ENCODE assay signal across 1 cellular context in the genomic region with DNA sequence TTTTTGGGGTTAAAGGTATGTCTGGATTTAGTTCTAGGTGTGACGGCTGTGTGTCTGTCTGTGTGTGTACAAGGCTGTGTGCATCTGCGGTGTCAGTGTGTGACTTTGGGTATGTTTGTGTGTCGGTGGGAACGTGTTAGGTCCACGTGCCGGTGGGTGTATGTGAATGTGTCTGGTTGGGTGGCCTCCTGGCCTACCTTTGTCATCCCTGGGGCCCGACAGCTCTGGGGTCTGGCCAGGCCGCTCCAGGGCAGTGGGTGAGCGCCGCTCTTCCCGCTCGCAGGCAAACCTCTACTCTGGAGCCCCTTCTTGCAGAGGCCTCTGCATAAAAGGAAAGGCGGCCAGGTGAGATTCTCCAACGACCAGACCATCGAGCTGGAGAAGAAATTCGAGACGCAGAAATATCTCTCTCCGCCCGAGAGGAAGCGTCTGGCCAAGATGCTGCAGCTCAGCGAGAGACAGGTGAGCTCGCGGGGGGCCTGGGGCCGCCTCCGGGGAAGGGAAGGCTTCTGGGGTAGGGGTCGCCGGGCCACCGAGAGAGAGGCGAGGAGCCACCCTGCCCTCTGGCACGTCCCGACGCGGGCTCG.
TF ChIP-seq lines count a peak whose summit lies in the region.

No MANE protein-coding gene starts in this region.

TF ChIP-seq in HepG2, 621 proteins besides CTCF, POLR2A, EP300 and RAD21 (continued from another document and continues in another):
- no peak; the same call in none of the 2 replicates for TF ChIP-seq ARNTL (CRISPR knock-in tag; IDR thresholded peaks at IDR 0.05)
- TF ChIP-seq ZNF597 (CRISPR knock-in tag; IDR thresholded peaks at IDR 0.05) = no peak
- no peak for TF ChIP-seq ZNF124 (CRISPR knock-in tag; IDR thresholded peaks at IDR 0.05)
- no peak for TF ChIP-seq ZKSCAN5 (CRISPR knock-in tag; IDR thresholded peaks at IDR 0.05)
- TF ChIP-seq ZNF839 (CRISPR knock-in tag; IDR thresholded peaks at IDR 0.05; ENCODE audit: borderline replicate concordance) = no peak
- TF ChIP-seq ZNF263 (CRISPR knock-in tag; IDR thresholded peaks at IDR 0.05) = no peak
- no peak for TF ChIP-seq ZNF577 (CRISPR knock-in tag; IDR thresholded peaks at IDR 0.05; ENCODE audit: borderline replicate concordance, low read depth)
- TF ChIP-seq HDAC1 (CRISPR knock-in tag; IDR thresholded peaks at IDR 0.05) = peak; percentile 14; the same call in 1 of the 2 replicates
- TF ChIP-seq, protein P1, sequence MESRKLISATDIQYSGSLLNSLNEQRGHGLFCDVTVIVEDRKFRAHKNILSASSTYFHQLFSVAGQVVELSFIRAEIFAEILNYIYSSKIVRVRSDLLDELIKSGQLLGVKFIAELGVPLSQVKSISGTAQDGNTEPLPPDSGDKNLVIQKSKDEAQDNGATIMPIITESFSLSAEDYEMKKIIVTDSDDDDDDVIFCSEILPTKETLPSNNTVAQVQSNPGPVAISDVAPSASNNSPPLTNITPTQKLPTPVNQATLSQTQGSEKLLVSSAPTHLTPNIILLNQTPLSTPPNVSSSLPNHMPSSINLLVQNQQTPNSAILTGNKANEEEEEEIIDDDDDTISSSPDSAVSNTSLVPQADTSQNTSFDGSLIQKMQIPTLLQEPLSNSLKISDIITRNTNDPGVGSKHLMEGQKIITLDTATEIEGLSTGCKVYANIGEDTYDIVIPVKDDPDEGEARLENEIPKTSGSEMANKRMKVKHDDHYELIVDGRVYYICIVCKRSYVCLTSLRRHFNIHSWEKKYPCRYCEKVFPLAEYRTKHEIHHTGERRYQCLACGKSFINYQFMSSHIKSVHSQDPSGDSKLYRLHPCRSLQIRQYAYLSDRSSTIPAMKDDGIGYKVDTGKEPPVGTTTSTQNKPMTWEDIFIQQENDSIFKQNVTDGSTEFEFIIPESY (CRISPR knock-in tag; IDR thresholded peaks at IDR 0.05) = no peak
- no peak for TF ChIP-seq ZNF775 (CRISPR knock-in tag; IDR thresholded peaks at IDR 0.05; ENCODE audit: borderline replicate concordance)
- TF ChIP-seq NBN (conservative IDR thresholded peaks at IDR 0.05) = no peak
- no peak for TF ChIP-seq ISL2 (CRISPR knock-in tag; IDR thresholded peaks at IDR 0.05)
- no peak for TF ChIP-seq ZNF225 (CRISPR knock-in tag; IDR thresholded peaks at IDR 0.05)
- no peak for TF ChIP-seq ZNF530 (CRISPR knock-in tag; IDR thresholded peaks at IDR 0.05; ENCODE audit: low read depth)
- no peak for TF ChIP-seq GPN1 (CRISPR knock-in tag; IDR thresholded peaks at IDR 0.05; ENCODE audit: borderline replicate concordance)
- TF ChIP-seq, protein P2, sequence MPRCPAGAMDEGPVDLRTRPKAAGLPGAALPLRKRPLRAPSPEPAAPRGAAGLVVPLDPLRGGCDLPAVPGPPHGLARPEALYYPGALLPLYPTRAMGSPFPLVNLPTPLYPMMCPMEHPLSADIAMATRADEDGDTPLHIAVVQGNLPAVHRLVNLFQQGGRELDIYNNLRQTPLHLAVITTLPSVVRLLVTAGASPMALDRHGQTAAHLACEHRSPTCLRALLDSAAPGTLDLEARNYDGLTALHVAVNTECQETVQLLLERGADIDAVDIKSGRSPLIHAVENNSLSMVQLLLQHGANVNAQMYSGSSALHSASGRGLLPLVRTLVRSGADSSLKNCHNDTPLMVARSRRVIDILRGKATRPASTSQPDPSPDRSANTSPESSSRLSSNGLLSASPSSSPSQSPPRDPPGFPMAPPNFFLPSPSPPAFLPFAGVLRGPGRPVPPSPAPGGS (CRISPR knock-in tag; IDR thresholded peaks at IDR 0.05) = peak; percentile 42; the same call in 1 of the 2 replicates
- no peak for TF ChIP-seq ATF4 (CRISPR knock-in tag; IDR thresholded peaks at IDR 0.05)
- no peak for TF ChIP-seq NCOA5 (CRISPR knock-in tag; IDR thresholded peaks at IDR 0.05)
- TF ChIP-seq ZSCAN25 (CRISPR knock-in tag; IDR thresholded peaks at IDR 0.05) = no peak
- TF ChIP-seq ATF6 (CRISPR knock-in tag; conservative IDR thresholded peaks at IDR 0.05) = no peak
- TF ChIP-seq SPEN (CRISPR knock-in tag; IDR thresholded peaks at IDR 0.05; ENCODE audit: low read depth) = 0 out of 2 replicates have a peak, but pooled peaks have one; percentile 20
- TF ChIP-seq, protein P3, sequence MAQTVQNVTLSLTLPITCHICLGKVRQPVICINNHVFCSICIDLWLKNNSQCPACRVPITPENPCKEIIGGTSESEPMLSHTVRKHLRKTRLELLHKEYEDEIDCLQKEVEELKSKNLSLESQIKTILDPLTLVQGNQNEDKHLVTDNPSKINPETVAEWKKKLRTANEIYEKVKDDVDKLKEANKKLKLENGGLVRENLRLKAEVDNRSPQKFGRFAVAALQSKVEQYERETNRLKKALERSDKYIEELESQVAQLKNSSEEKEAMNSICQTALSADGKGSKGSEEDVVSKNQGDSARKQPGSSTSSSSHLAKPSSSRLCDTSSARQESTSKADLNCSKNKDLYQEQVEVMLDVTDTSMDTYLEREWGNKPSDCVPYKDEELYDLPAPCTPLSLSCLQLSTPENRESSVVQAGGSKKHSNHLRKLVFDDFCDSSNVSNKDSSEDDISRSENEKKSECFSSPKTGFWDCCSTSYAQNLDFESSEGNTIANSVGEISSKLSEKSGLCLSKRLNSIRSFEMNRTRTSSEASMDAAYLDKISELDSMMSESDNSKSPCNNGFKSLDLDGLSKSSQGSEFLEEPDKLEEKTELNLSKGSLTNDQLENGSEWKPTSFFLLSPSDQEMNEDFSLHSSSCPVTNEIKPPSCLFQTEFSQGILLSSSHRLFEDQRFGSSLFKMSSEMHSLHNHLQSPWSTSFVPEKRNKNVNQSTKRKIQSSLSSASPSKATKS (CRISPR knock-in tag; IDR thresholded peaks at IDR 0.05) = no peak
- no peak for TF ChIP-seq MTF2 (CRISPR knock-in tag; IDR thresholded peaks at IDR 0.05; ENCODE audit: borderline replicate concordance)
- TF ChIP-seq YEATS2 (CRISPR knock-in tag; IDR thresholded peaks at IDR 0.05; ENCODE audit: borderline replicate concordance) = no peak
- no peak for TF ChIP-seq ZSCAN20 (CRISPR knock-in tag; IDR thresholded peaks at IDR 0.05; ENCODE audit: borderline replicate concordance)
- no peak for TF ChIP-seq ZNF382 (CRISPR knock-in tag; IDR thresholded peaks at IDR 0.05; ENCODE audit: borderline replicate concordance)
- TF ChIP-seq SRY (CRISPR knock-in tag; IDR thresholded peaks at IDR 0.05) = 0 out of 2 replicates have a peak, but pooled peaks have one; percentile 57
- no peak for TF ChIP-seq MED1 (CRISPR knock-in tag; IDR thresholded peaks at IDR 0.05)
- peak; percentile 73; the same call in 1 of the 2 replicates for TF ChIP-seq ZFX (CRISPR knock-in tag; IDR thresholded peaks at IDR 0.05; ENCODE audit: low read depth)
- TF ChIP-seq CENPT (CRISPR knock-in tag; IDR thresholded peaks at IDR 0.05; ENCODE audit: low read depth) = no peak
- TF ChIP-seq PPARG (CRISPR knock-in tag; conservative IDR thresholded peaks at IDR 0.05) = no peak
- TF ChIP-seq ZNF44 (CRISPR knock-in tag; IDR thresholded peaks at IDR 0.05) = no peak
- TF ChIP-seq ZNF20 (CRISPR knock-in tag; IDR thresholded peaks at IDR 0.05) = no peak
- no peak for TF ChIP-seq ZNF816 (CRISPR knock-in tag; IDR thresholded peaks at IDR 0.05; ENCODE audit: borderline replicate concordance)
- TF ChIP-seq ZNF709 (CRISPR knock-in tag; IDR thresholded peaks at IDR 0.05) = peak; percentile 42
- no peak for TF ChIP-seq E2F5 (CRISPR knock-in tag; conservative IDR thresholded peaks at IDR 0.05)
- 0 out of 2 replicates have a peak, but pooled peaks have one; percentile 24 for TF ChIP-seq ZFYVE20 (CRISPR knock-in tag; IDR thresholded peaks at IDR 0.05; ENCODE audit: borderline replicate concordance, low read depth)
- TF ChIP-seq ZNF850 (CRISPR knock-in tag; conservative IDR thresholded peaks at IDR 0.05) = no peak
- TF ChIP-seq ZNF552 (CRISPR knock-in tag; IDR thresholded peaks at IDR 0.05; ENCODE audit: borderline replicate concordance) = no peak
- no peak for TF ChIP-seq ZNF503 (CRISPR knock-in tag; IDR thresholded peaks at IDR 0.05)
- 0 out of 2 replicates have a peak, but pooled peaks have one; percentile 36 for TF ChIP-seq ZNF296 (CRISPR knock-in tag; conservative IDR thresholded peaks at IDR 0.05)
- no peak for TF ChIP-seq ZBTB49 (CRISPR knock-in tag; IDR thresholded peaks at IDR 0.05; ENCODE audit: borderline replicate concordance)
- no peak for TF ChIP-seq RBM22 (optimal IDR thresholded peaks at IDR 0.05; ENCODE audit: low read length)
- no peak for TF ChIP-seq ZNF543 (CRISPR knock-in tag; IDR thresholded peaks at IDR 0.05)
- TF ChIP-seq SNRNP70 (IDR thresholded peaks at IDR 0.05; ENCODE audit: low read depth, low read length) = no peak
- 0 out of 2 replicates have a peak, but pooled peaks have one; percentile 39 for TF ChIP-seq POGK (CRISPR knock-in tag; conservative IDR thresholded peaks at IDR 0.05)
- TF ChIP-seq ZNF121 (CRISPR knock-in tag; IDR thresholded peaks at IDR 0.05) = no peak
- no peak for TF ChIP-seq ZNF619 (CRISPR knock-in tag; IDR thresholded peaks at IDR 0.05)
- no peak for TF ChIP-seq ZNF780A (CRISPR knock-in tag; IDR thresholded peaks at IDR 0.05)
- no peak for TF ChIP-seq SSRP1 (CRISPR knock-in tag; IDR thresholded peaks at IDR 0.05)
- no peak for TF ChIP-seq ELF3 (CRISPR knock-in tag; IDR thresholded peaks at IDR 0.05)
